Comparison of ENCODE assay signal across 1 cellular context in the genomic region with DNA sequence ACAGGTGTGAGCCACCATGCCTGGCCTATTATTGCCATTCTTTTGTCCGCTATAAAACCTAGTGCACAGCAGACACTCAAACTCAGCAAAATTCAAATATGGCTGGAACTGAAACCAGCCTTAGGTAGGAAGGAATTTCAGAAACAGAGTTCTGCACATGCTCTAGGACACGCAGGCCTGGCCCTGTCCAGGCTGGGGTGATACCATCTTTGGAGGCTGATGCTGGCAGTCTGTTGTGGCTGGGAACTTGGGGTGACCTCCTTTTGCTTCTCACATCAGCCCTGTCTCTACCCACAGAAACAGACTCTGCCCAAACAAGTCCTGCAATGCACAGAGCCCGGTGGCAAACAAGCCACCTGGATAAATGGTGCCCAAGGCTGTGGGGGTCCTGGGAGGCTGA.
TF ChIP-seq lines count a peak whose summit lies in the region.

No MANE protein-coding gene starts in this region.

TF ChIP-seq in H1, 55 proteins besides CTCF, POLR2A, EP300 and RAD21:
- TF ChIP-seq GTF2F1 (IDR thresholded peaks at IDR 0.05; ENCODE audit: borderline replicate concordance, low read depth, low read length) (no peak), CBX8 (IDR thresholded peaks at IDR 0.05; ENCODE audit: borderline replicate concordance, low read depth, low read length) (no peak), RNF2 (IDR thresholded peaks at IDR 0.05; ENCODE audit: borderline replicate concordance, low read depth, low read length, missing control alignments, poor library complexity, severe bottlenecking) (no peak), NANOG (IDR thresholded peaks at IDR 0.05; ENCODE audit: insufficient read depth, low read depth, low read length, poor library complexity, severe bottlenecking) (no peak), CREB1 (IDR thresholded peaks at IDR 0.05) (no peak), TEAD4 (IDR thresholded peaks at IDR 0.05; ENCODE audit: low read depth, low read length) (no peak), SAP30 (IDR thresholded peaks at IDR 0.05; ENCODE audit: insufficient read depth, insufficient replicate concordance, low read length) (no peak)
- TF ChIP-seq, protein P1, sequence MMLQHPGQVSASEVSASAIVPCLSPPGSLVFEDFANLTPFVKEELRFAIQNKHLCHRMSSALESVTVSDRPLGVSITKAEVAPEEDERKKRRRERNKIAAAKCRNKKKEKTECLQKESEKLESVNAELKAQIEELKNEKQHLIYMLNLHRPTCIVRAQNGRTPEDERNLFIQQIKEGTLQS (IDR thresholded peaks at IDR 0.05; ENCODE audit: insufficient read depth, low read depth, low read length), result no peak
TF ChIP-seq in H1: peak in this region for 0.
